In genomic region chr22:24230911-24231656, GRCh38 we compare ENCODE assay signal across 8 cellular contexts. TPM values are rescaled to one million over a fixed set of nuclear protein-coding genes. Genes with fewer than 3 reads are reported as not detected.
DNase-seq lines count a peak whose midpoint lies in the region; ATAC-seq, FAIRE-seq and TF ChIP-seq lines count a peak whose summit lies in the region.

No MANE protein-coding gene starts in this region.

- H3K79me2 ChIP-seq in GM23248 (ENCODE audit: insufficient read depth) (no peaks in the 10 kb centered on the region), SU-DHL-6 (ENCODE audit: insufficient read depth, low read length) (no peaks in the 10 kb centered on the region), HepG2 (ENCODE audit: insufficient read depth, low read length) (no peaks in the 10 kb centered on the region)

- POLR2A ChIA-PET in activated naive CD8-positive, alpha-beta T cell treated with anti-CD3 and anti-CD28 coated beads, Interleukin-2, amount 10 ng/mL, durations not matched to agents 7 days and 5 days (lab: Charles Lee) = interaction anchor here (1.0 kb wide), 1 partner anchor 11 kb away, joined by 3 read pairs; no protein-coding TSS in a partner anchor
- POLR2A ChIA-PET in HepG2 (lab: Yijun Ruan, JAX) = interaction anchor here (0.8 to 0.9 kb wide), 2 partner anchors 16 to 310 kb away, joined by 3 read pairs; no protein-coding TSS in a partner anchor

- H3K4me3 ChIP-seq in GM23248 (no peak overlapping the region), SU-DHL-6 (ENCODE audit: insufficient read depth, low read length, poor library complexity, severe bottlenecking) (no peak overlapping the region), HepG2 (replicated peaks in 1 of 3; ENCODE audit: insufficient read depth in 1 of 3, low read depth in 2 of 3, low read length in 3 of 3) (no peak overlapping the region)

- no peaks in the 10 kb centered on the region for H3K4me1 ChIP-seq in GM23248 (ENCODE audit: insufficient read depth)
- H3K4me1 ChIP-seq in HepG2 (ENCODE audit: insufficient read depth, low read length) = peaks cover 20% of the 10 kb centered on the region

- peak; percentile 24; the same call in 1 of the 2 replicates for TF ChIP-seq RAD21 in HepG2 (CRISPR knock-in tag; IDR thresholded peaks at IDR 0.05)

- intact Hi-C loops in HepG2 (cut with micrococcal nuclease; ENCODE audit: unreplicated experiment) = loop anchor here (1.0 kb wide), 1 partner anchor 42 kb away; no protein-coding TSS in a partner anchor

- H3F3A ChIP-seq in GM23248 (ENCODE audit: insufficient read depth) = no peaks in the 10 kb centered on the region
- H3F3A ChIP-seq in SU-DHL-6 (ENCODE audit: insufficient read depth) = no peaks in the 10 kb centered on the region

- TF ChIP-seq EP300 in HepG2 (IDR thresholded peaks at IDR 0.05; ENCODE audit: low read depth in 2 of 2, low read length in 2 of 2) (no peak), HepG2 (CRISPR knock-in tag; IDR thresholded peaks at IDR 0.05; ENCODE audit: borderline replicate concordance) (no peak)

- H3K27ac ChIP-seq in GM23248 = no peak overlapping the region
- H3K27ac ChIP-seq in SU-DHL-6 (ENCODE audit: low read depth, low read length) = no peak overlapping the region
- no peak overlapping the region for H3K27ac ChIP-seq in HepG2 (ENCODE audit: extremely low read length, insufficient read depth, low read length)

- H3K9me2 ChIP-seq in GM23248 (ENCODE audit: insufficient read depth) (no peaks in the 10 kb centered on the region), SU-DHL-6 (replicated peaks; ENCODE audit: insufficient read depth, low read length) (no peaks in the 10 kb centered on the region)

- H3K27me3 Mint-ChIP-seq in activated naive CD8-positive, alpha-beta T cell treated with anti-CD3 and anti-CD28 coated beads, Interleukin-2, amount 10 ng/mL, durations not matched to agents 7 days and 5 days = peaks cover 2% of the 10 kb centered on the region

- ATAC-seq in activated naive CD8-positive, alpha-beta T cell treated with anti-CD3 and anti-CD28 coated beads, Interleukin-2, amount 10 ng/mL, durations not matched to agents 7 days and 5 days (ENCODE audit: low read depth) = peak; percentile 82
- ATAC-seq in HepG2 (peak; percentile 84), GM19023 (IDR thresholded peaks at IDR 0.05; ENCODE audit: unreplicated experiment) (no peak), GM21447 (IDR thresholded peaks at IDR 0.05; ENCODE audit: unreplicated experiment) (no peak)

- in situ Hi-C loops in GM23248 (cut with MboI) (no loop called here), HepG2 (cut with HindIII; ENCODE audit: extremely low pct_ligation_motif_present, low pct_unique_long_range_greater_than_20kb) (no loop called here)

- no peaks in the 10 kb centered on the region for H3K36me3 ChIP-seq in GM23248 (ENCODE audit: low read depth)
- no peaks in the 10 kb centered on the region for H3K36me3 ChIP-seq in SU-DHL-6 (ENCODE audit: low read length)
- H3K36me3 ChIP-seq in HepG2 (replicated peaks in 1 of 2; ENCODE audit: control insufficient read depth in 1 of 2, insufficient read depth in 2 of 2, low read length in 2 of 2) = no peaks in the 10 kb centered on the region

- no peak for FAIRE-seq in HepG2 (lab: Jason Lieb, UNC)

- no peaks in the 10 kb centered on the region for H3K9me3 ChIP-seq in GM23248 (ENCODE audit: low read depth)
- H3K9me3 ChIP-seq in SU-DHL-6 (ENCODE audit: insufficient read depth, low read length) = no peaks in the 10 kb centered on the region
- no peaks in the 10 kb centered on the region for H3K9me3 ChIP-seq in HepG2 (ENCODE audit: low read length)

- no peak overlapping the region for H2AFZ ChIP-seq in GM23248
- H2AFZ ChIP-seq in SU-DHL-6 (ENCODE audit: low read depth, low read length, severe bottlenecking) = no peak overlapping the region
- H2AFZ ChIP-seq in HepG2 (ENCODE audit: low read length) = no peak overlapping the region

- no peak overlapping the region for H3K4me3 Mint-ChIP-seq in activated naive CD8-positive, alpha-beta T cell treated with anti-CD3 and anti-CD28 coated beads, Interleukin-2, amount 10 ng/mL, durations not matched to agents 7 days and 5 days

- peak; percentile 38 for TF ChIP-seq CTCF in SU-DHL-6 (IDR thresholded peaks at IDR 0.05; ENCODE audit: insufficient read depth, low read length, poor library complexity, severe bottlenecking)
- peak; percentile 61 for TF ChIP-seq CTCF in HepG2 (CRISPR knock-in tag; IDR thresholded peaks at IDR 0.05)

- H4K20me1 ChIP-seq in GM23248 (ENCODE audit: insufficient read depth) = no peaks in the 10 kb centered on the region
- no peaks in the 10 kb centered on the region for H4K20me1 ChIP-seq in SU-DHL-6 (ENCODE audit: low read depth, low read length)
- H4K20me1 ChIP-seq in HepG2 (ENCODE audit: insufficient read depth, low read length) = no peaks in the 10 kb centered on the region

- peak overlapping the region; percentile 15 for H3K27ac Mint-ChIP-seq in activated naive CD8-positive, alpha-beta T cell treated with anti-CD3 and anti-CD28 coated beads, Interleukin-2, amount 10 ng/mL, durations not matched to agents 7 days and 5 days

- no peak overlapping the region for H3K4me2 ChIP-seq in GM23248 (ENCODE audit: unreplicated experiment)
- no peak overlapping the region for H3K4me2 ChIP-seq in SU-DHL-6 (ENCODE audit: low read depth, low read length, poor library complexity, severe bottlenecking)
- H3K4me2 ChIP-seq in HepG2 (ENCODE audit: low read depth, low read length) = peak overlapping the region; percentile 51

- peaks cover 1% of the 10 kb centered on the region for H3K9me3 Mint-ChIP-seq in activated naive CD8-positive, alpha-beta T cell treated with anti-CD3 and anti-CD28 coated beads, Interleukin-2, amount 10 ng/mL, durations not matched to agents 7 days and 5 days

- H3K4me1 Mint-ChIP-seq in activated naive CD8-positive, alpha-beta T cell treated with anti-CD3 and anti-CD28 coated beads, Interleukin-2, amount 10 ng/mL, durations not matched to agents 7 days and 5 days = peaks cover 10% of the 10 kb centered on the region

- WGBS in GM23248 (ENCODE audit: low coverage in 1 of 2, low lambda C conversion rate in 2 of 2, missing lambda C conversion rate in 2 of 2), 2 experiments = 63 to 65% methylated on average over 18 of the region's 18 CpGs
- 26% methylated on average over 8 of the region's 18 CpGs for WGBS in HepG2 (ENCODE audit: low lambda C conversion rate)

- no TSS peak for BruUV-seq in HepG2 (replicated peaks; lab: Mats Ljungman, UMichigan)

- CTCF ChIA-PET in HepG2 (lab: Yijun Ruan, JAX; ENCODE audit: low intra/inter-chr PET ratio, low total read pairs) = interaction anchor here (0.6 to 3.4 kb wide), 2 partner anchors 32 to 41 kb away, joined by 3 to 33 read pairs; no protein-coding TSS in a partner anchor

- no peak overlapping the region for H3K9ac ChIP-seq in GM23248
- no peak overlapping the region for H3K9ac ChIP-seq in SU-DHL-6 (ENCODE audit: low read length)
- no peak overlapping the region for H3K9ac ChIP-seq in HepG2 (ENCODE audit: insufficient read depth, low read depth, low read length)

- no peaks in the 10 kb centered on the region for H3K36me3 Mint-ChIP-seq in activated naive CD8-positive, alpha-beta T cell treated with anti-CD3 and anti-CD28 coated beads, Interleukin-2, amount 10 ng/mL, durations not matched to agents 7 days and 5 days

- TF ChIP-seq POLR2A in HepG2 (IDR thresholded peaks at IDR 0.05; ENCODE audit: insufficient read depth in 1 of 2, low read depth in 2 of 2, low read length in 2 of 2) = no peak

- H3K27me3 ChIP-seq in GM23248 (replicated peaks; ENCODE audit: insufficient read depth) (no peaks in the 10 kb centered on the region), SU-DHL-6 (ENCODE audit: low read length) (no peaks in the 10 kb centered on the region), HepG2 (ENCODE audit: control insufficient read depth in 1 of 2, insufficient read depth in 2 of 2, low read length in 2 of 2) (no peaks in the 10 kb centered on the region)

- DNase-seq in GM23248 (peak; percentile 11), HepG2 (ENCODE audit: low spot score) (no peak), KG1 (lab: John Stamatoyannopoulos, UW) (no peak)
- peak; percentile 77 for DNase-seq in activated naive CD8-positive, alpha-beta T cell treated with anti-CD3 and anti-CD28 coated beads, Interleukin-2, amount 10 ng/mL, durations not matched to agents 7 days and 5 days
- peak; percentile 30 to 40 for DNase-seq in stimulated activated CD8-positive, alpha-beta memory T cell treated with anti-CD3 and anti-CD28 coated beads, Interleukin-7, amount 100 ng/mL, for 48 hours (ENCODE audit: extremely low read depth in 1 of 2, low read depth in 1 of 2)

RNA-seq across cellular contexts. Expression of gene GGT5, which starts 13.8 kb away (rescaled TPM):
- total RNA-seq in GM23248 (2014; rRNA removed; shearing (Covaris generic)) = 0.38 and 1.3 TPM in 2 replicates
- polyA plus RNA-seq in GM23248 (2016; fragmentation: Nextera tagmentation; extraction: Ambion mirVana) = 5.0 and 5.1 TPM in 2 replicates
- total RNA-seq in activated naive CD8-positive, alpha-beta T cell treated with anti-CD3 and anti-CD28 coated beads, Interleukin-2, amount 10 ng/mL, durations not matched to agents 7 days and 5 days = under 1 TPM in 1 of 2 experiments, not detected in 1; 0.11 TPM
- total RNA-seq in HepG2 (2016; rRNA removed; fragmentation: Illumina TruSeq; extraction: Trizol) = 0.35 and 0.69 TPM in 2 replicates
- not detected in 2 replicates for total RNA-seq in HepG2 (2016; cell fraction: cytosol; rRNA removed; fragmentation: Illumina TruSeq; extraction: Trizol; ENCODE audit: low read depth)
- 0.15 and 0.56 TPM in 2 replicates for total RNA-seq in HepG2 (2016; cell fraction: insoluble cytoplasmic fraction; rRNA removed; fragmentation: Illumina TruSeq; extraction: Trizol)
- total RNA-seq in HepG2 (2016; cell fraction: membrane; rRNA removed; fragmentation: Illumina TruSeq; extraction: Trizol) = 0.15 and 0.17 TPM in 2 replicates
- 0.34 and 0.96 TPM in 2 replicates for total RNA-seq in HepG2 (2016; cell fraction: nucleus; rRNA removed; fragmentation: Illumina TruSeq; extraction: Trizol)
- 2.1 and 3.1 TPM in 2 replicates for polyA plus RNA-seq in HepG2 (2011; rRNA removed)
- polyA plus RNA-seq in HepG2 (2011; cell fraction: cytosol; rRNA removed) = 2.3 and 3.5 TPM in 2 replicates
- polyA plus RNA-seq in HepG2 (2011; cell fraction: nucleus; rRNA removed) = 13.6 and 29.0 TPM in 2 replicates
- 0.55 and 1.0 TPM in 2 replicates for polyA plus RNA-seq in HepG2 (2012)
- 0.11 and 0.16 TPM in 2 replicates for polyA plus RNA-seq in HepG2 (2016; cell fraction: cytosol; fragmentation: Illumina TruSeq; extraction: Trizol; ENCODE audit: low read depth)
- polyA plus RNA-seq in HepG2 (2016; cell fraction: insoluble cytoplasmic fraction; fragmentation: Illumina TruSeq; extraction: Trizol; ENCODE audit: low read depth) = 0.19 TPM in 1 of 2 replicates, not detected in the other
- 0.35 TPM in 1 of 2 replicates, not detected in the other for polyA plus RNA-seq in HepG2 (2016; cell fraction: membrane; fragmentation: Illumina TruSeq; extraction: Trizol; ENCODE audit: low read depth)
- polyA plus RNA-seq in HepG2 (2016; cell fraction: nucleus; fragmentation: Illumina TruSeq; extraction: Trizol; ENCODE audit: insufficient read depth, low read depth) = 2.3 and 3.8 TPM in 2 replicates
- polyA minus RNA-seq in HepG2 (2011; rRNA and poly(A)+ RNA removed; ENCODE audit: low replicate concordance) = 0.42 and 7.4 TPM in 2 replicates
- polyA minus RNA-seq in HepG2 (2011; cell fraction: cytosol; rRNA and poly(A)+ RNA removed) = 1.7 and 1.8 TPM in 2 replicates
- 2.4 and 3.9 TPM in 2 replicates for polyA minus RNA-seq in HepG2 (2011; cell fraction: nucleus; rRNA and poly(A)+ RNA removed)

RNA-seq across cellular contexts. Expression of gene SPECC1L, which starts 39.5 kb away (rescaled TPM):
- total RNA-seq in GM23248 (2014; rRNA removed; shearing (Covaris generic)) = 34.0 and 39.1 TPM in 2 replicates
- polyA plus RNA-seq in GM23248 (2016; fragmentation: Nextera tagmentation; extraction: Ambion mirVana) = 21.1 and 23.9 TPM in 2 replicates
- 10 to 100 TPM; 55.4 to 59.4 TPM for total RNA-seq in activated naive CD8-positive, alpha-beta T cell treated with anti-CD3 and anti-CD28 coated beads, Interleukin-2, amount 10 ng/mL, durations not matched to agents 7 days and 5 days
- total RNA-seq in HepG2 (2016; rRNA removed; fragmentation: Illumina TruSeq; extraction: Trizol) = 30.3 and 40.2 TPM in 2 replicates
- 12.7 and 19.1 TPM in 2 replicates for total RNA-seq in HepG2 (2016; cell fraction: cytosol; rRNA removed; fragmentation: Illumina TruSeq; extraction: Trizol; ENCODE audit: low read depth)
- total RNA-seq in HepG2 (2016; cell fraction: insoluble cytoplasmic fraction; rRNA removed; fragmentation: Illumina TruSeq; extraction: Trizol) = 29.7 and 36.7 TPM in 2 replicates
- 23.5 and 24.7 TPM in 2 replicates for total RNA-seq in HepG2 (2016; cell fraction: membrane; rRNA removed; fragmentation: Illumina TruSeq; extraction: Trizol)
- 33.2 and 38.0 TPM in 2 replicates for total RNA-seq in HepG2 (2016; cell fraction: nucleus; rRNA removed; fragmentation: Illumina TruSeq; extraction: Trizol)
- polyA plus RNA-seq in HepG2 (2011; rRNA removed) = 14.1 and 16.9 TPM in 2 replicates
- polyA plus RNA-seq in HepG2 (2011; cell fraction: cytosol; rRNA removed) = 12.5 and 14.6 TPM in 2 replicates
- polyA plus RNA-seq in HepG2 (2011; cell fraction: nucleus; rRNA removed) = 19.0 TPM in 2 replicates
- 20.4 and 20.6 TPM in 2 replicates for polyA plus RNA-seq in HepG2 (2012)
- 1.7 and 1.8 TPM in 2 replicates for polyA plus RNA-seq in HepG2 (2016; cell fraction: cytosol; fragmentation: Illumina TruSeq; extraction: Trizol; ENCODE audit: low read depth)
- 19.1 and 20.8 TPM in 2 replicates for polyA plus RNA-seq in HepG2 (2016; cell fraction: insoluble cytoplasmic fraction; fragmentation: Illumina TruSeq; extraction: Trizol; ENCODE audit: low read depth)
- polyA plus RNA-seq in HepG2 (2016; cell fraction: membrane; fragmentation: Illumina TruSeq; extraction: Trizol; ENCODE audit: low read depth) = 5.1 and 5.2 TPM in 2 replicates
- 22.8 and 26.2 TPM in 2 replicates for polyA plus RNA-seq in HepG2 (2016; cell fraction: nucleus; fragmentation: Illumina TruSeq; extraction: Trizol; ENCODE audit: insufficient read depth, low read depth)
- 22.4 and 26.6 TPM in 2 replicates for polyA minus RNA-seq in HepG2 (2011; rRNA and poly(A)+ RNA removed; ENCODE audit: low replicate concordance)
- 16.9 and 23.3 TPM in 2 replicates for polyA minus RNA-seq in HepG2 (2011; cell fraction: cytosol; rRNA and poly(A)+ RNA removed)
- 43.5 and 49.4 TPM in 2 replicates for polyA minus RNA-seq in HepG2 (2011; cell fraction: nucleus; rRNA and poly(A)+ RNA removed)

RNA-seq across cellular contexts. Expression of gene SUSD2, which starts 49.8 kb away (rescaled TPM):
- total RNA-seq in GM23248 (2014; rRNA removed; shearing (Covaris generic)) = under 0.01 TPM in 1 of 2 replicates, not detected in the other
- polyA plus RNA-seq in GM23248 (2016; fragmentation: Nextera tagmentation; extraction: Ambion mirVana) (0.24 and 0.28 TPM in 2 replicates), HepG2 (2011; rRNA removed) (11.0 and 12.7 TPM in 2 replicates)
- total RNA-seq in activated naive CD8-positive, alpha-beta T cell treated with anti-CD3 and anti-CD28 coated beads, Interleukin-2, amount 10 ng/mL, durations not matched to agents 7 days and 5 days = 1 to 10 TPM in 1 of 2 experiments, under 1 TPM in 1; 0.94 to 1.2 TPM
- 0.94 and 2.1 TPM in 2 replicates for total RNA-seq in HepG2 (2016; rRNA removed; fragmentation: Illumina TruSeq; extraction: Trizol)
- 0.20 and 0.44 TPM in 2 replicates for total RNA-seq in HepG2 (2016; cell fraction: cytosol; rRNA removed; fragmentation: Illumina TruSeq; extraction: Trizol; ENCODE audit: low read depth)
- total RNA-seq in HepG2 (2016; cell fraction: insoluble cytoplasmic fraction; rRNA removed; fragmentation: Illumina TruSeq; extraction: Trizol) = 0.64 and 2.1 TPM in 2 replicates
- total RNA-seq in HepG2 (2016; cell fraction: membrane; rRNA removed; fragmentation: Illumina TruSeq; extraction: Trizol) = 0.48 and 0.49 TPM in 2 replicates
- 3.6 and 3.8 TPM in 2 replicates for total RNA-seq in HepG2 (2016; cell fraction: nucleus; rRNA removed; fragmentation: Illumina TruSeq; extraction: Trizol)
- polyA plus RNA-seq in HepG2 (2011; cell fraction: cytosol; rRNA removed) = 3.8 and 6.5 TPM in 2 replicates
- polyA plus RNA-seq in HepG2 (2011; cell fraction: nucleus; rRNA removed) = 12.4 and 16.2 TPM in 2 replicates
- 2.7 and 4.1 TPM in 2 replicates for polyA plus RNA-seq in HepG2 (2012)
- polyA plus RNA-seq in HepG2 (2016; cell fraction: cytosol; fragmentation: Illumina TruSeq; extraction: Trizol; ENCODE audit: low read depth) = 0.27 and 0.36 TPM in 2 replicates
- 1.3 and 1.8 TPM in 2 replicates for polyA plus RNA-seq in HepG2 (2016; cell fraction: insoluble cytoplasmic fraction; fragmentation: Illumina TruSeq; extraction: Trizol; ENCODE audit: low read depth)
- polyA plus RNA-seq in HepG2 (2016; cell fraction: membrane; fragmentation: Illumina TruSeq; extraction: Trizol; ENCODE audit: low read depth) = 0.41 and 0.74 TPM in 2 replicates
- 8.0 and 8.7 TPM in 2 replicates for polyA plus RNA-seq in HepG2 (2016; cell fraction: nucleus; fragmentation: Illumina TruSeq; extraction: Trizol; ENCODE audit: insufficient read depth, low read depth)
- polyA minus RNA-seq in HepG2 (2011; rRNA and poly(A)+ RNA removed; ENCODE audit: low replicate concordance) = 0.77 and 15.6 TPM in 2 replicates
- polyA minus RNA-seq in HepG2 (2011; cell fraction: cytosol; rRNA and poly(A)+ RNA removed) = 5.4 and 6.8 TPM in 2 replicates
- polyA minus RNA-seq in HepG2 (2011; cell fraction: nucleus; rRNA and poly(A)+ RNA removed) = 4.4 and 4.6 TPM in 2 replicates

Comparison
In these comparisons a context has a peak if more than half of its experiments do, and no peak if none do; other contexts are left out.
1. DNase-seq: peak in GM23248 (single experiment), activated naive CD8-positive, alpha-beta T cell treated with anti-CD3 and anti-CD28 coated beads, Interleukin-2, amount 10 ng/mL, durations not matched to agents 7 days and 5 days (single experiment) and stimulated activated CD8-positive, alpha-beta memory T cell treated with anti-CD3 and anti-CD28 coated beads, Interleukin-7, amount 100 ng/mL, for 48 hours (2 of 2); none in HepG2 (single experiment) and KG1 (single experiment).
2. ATAC-seq: peak in activated naive CD8-positive, alpha-beta T cell treated with anti-CD3 and anti-CD28 coated beads, Interleukin-2, amount 10 ng/mL, durations not matched to agents 7 days and 5 days (single experiment) and HepG2 (single experiment); none in GM19023 (single experiment) and GM21447 (single experiment).